ENCODE assay signal across 16 cellular contexts in the genomic region with DNA sequence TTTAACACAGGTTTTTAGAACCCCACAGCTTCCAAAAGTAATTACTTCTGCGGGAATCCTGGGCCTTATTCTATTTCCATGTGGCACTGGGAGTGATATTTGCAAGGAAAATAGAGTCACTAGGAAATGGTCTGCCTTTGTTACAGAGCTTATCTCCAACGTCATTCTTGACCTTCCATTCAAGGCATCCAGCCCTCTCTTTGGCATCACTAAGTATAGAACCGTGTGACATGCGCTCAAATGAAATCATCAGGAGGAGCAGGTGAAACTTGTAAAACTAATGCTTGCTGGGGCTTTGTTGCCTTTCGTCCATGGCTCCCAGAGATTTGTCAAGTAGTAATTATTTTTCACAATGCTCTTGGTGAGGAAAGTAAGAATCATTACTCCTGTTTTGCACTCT.
DNase-seq lines count a peak whose midpoint lies in the region; ATAC-seq and TF ChIP-seq lines count a peak whose summit lies in the region.
"Had no signal": no experiment of that assay in that cellular context is flagged by ENCODE, and none has a peak within 500 bp of the region (broad histone marks: within the 10 kb centered on the region; RNA-seq: fewer than 3 reads in every experiment).

No MANE protein-coding gene starts in this region.

- H2BK5ac ChIP-seq in mesendoderm (ENCODE audit: low read length) = no peak overlapping the region

- H3K36me3 Mint-ChIP-seq in Calu3 (ENCODE audit: insufficient read depth, unreplicated experiment) = no peaks in the 10 kb centered on the region

- intact Hi-C loops in heart right ventricle (cut with DNase I) = loop anchor here in 4 of 10 donors (10.0 kb wide), 2 partner anchors 188 to 198 kb away; no protein-coding TSS in a partner anchor
- intact Hi-C loops in Right ventricle myocardium superior (cut with DNase I) = loop anchor here (10.0 kb wide), 1 partner anchor 198 kb away; no protein-coding TSS in a partner anchor
- intact Hi-C loops in colonic mucosa (cut with DNase I) = no loop called here
- intact Hi-C loops in Calu3 (cut with micrococcal nuclease; ENCODE audit: unreplicated experiment) = no loop called here

- BruUV-seq in Calu3 (replicated peaks; lab: Mats Ljungman, UMichigan) = no TSS peak

- peaks cover 0 to 8% (median 0%) of the 10 kb centered on the region in 9 donors for H3K36me3 ChIP-seq in heart right ventricle
- no peaks in the 10 kb centered on the region for H3K36me3 ChIP-seq in mesendoderm (ENCODE audit: control insufficient read depth, insufficient read depth, low read length)
- H3K36me3 ChIP-seq in colonic mucosa = no peaks in the 10 kb centered on the region

- H3K9ac ChIP-seq in mesendoderm (ENCODE audit: low read length) (no peak overlapping the region), colonic mucosa (ENCODE audit: low read depth in 2 of 2, low read length in 2 of 2) (no peak overlapping the region)
- H3K9ac ChIP-seq: GM23248 had no signal

- peak in 6 of 8 donors; percentile 63 to 83 (median 74) for ATAC-seq in heart right ventricle
- no peak for ATAC-seq in Right ventricle myocardium superior (ENCODE audit: poor library complexity)
- ATAC-seq: HCT116 had no signal

- no peak overlapping the region for H3K27ac Mint-ChIP-seq in Calu3 (ENCODE audit: unreplicated experiment)
- H3K27ac Mint-ChIP-seq: B cell; CD4-positive, alpha-beta T cell had no signal

- peak overlapping the region; percentile 42 for H2BK15ac ChIP-seq in mesendoderm (replicated peaks; ENCODE audit: low read depth)

- H3K27ac ChIP-seq in heart right ventricle = no peak overlapping the region
- H3K27ac ChIP-seq in mesendoderm (ENCODE audit: low read depth, low read length) = no peak overlapping the region
- H3K27ac ChIP-seq in colonic mucosa = no peak overlapping the region
- H3K27ac ChIP-seq: GM23248, HL-60 had no signal

- H3K56ac ChIP-seq in mesendoderm (ENCODE audit: low read length) = no peak overlapping the region

- H3K27me3 ChIP-seq in heart right ventricle = no peaks in the 10 kb centered on the region
- H3K27me3 ChIP-seq in mesendoderm (ENCODE audit: insufficient read depth, low read length, poor library complexity) = no peaks in the 10 kb centered on the region
- H3K27me3 ChIP-seq in colonic mucosa = no peaks in the 10 kb centered on the region

- H3K4me1 Mint-ChIP-seq in Calu3 (ENCODE audit: low read depth, unreplicated experiment) = peaks cover 6% of the 10 kb centered on the region
- H3K4me1 Mint-ChIP-seq: B cell had no signal

- H3K4me3 ChIP-seq in heart right ventricle (no peak overlapping the region), mesendoderm (ENCODE audit: low read length) (no peak overlapping the region), colonic mucosa (no peak overlapping the region)
- H3K4me3 ChIP-seq: GM23248 had no signal

- H3K4me3 Mint-ChIP-seq in Calu3 (ENCODE audit: low read depth, unreplicated experiment) = no peak overlapping the region
- H3K4me3 Mint-ChIP-seq: B cell; CD4-positive, alpha-beta T cell had no signal

- H3K79me2 ChIP-seq in mesendoderm (ENCODE audit: control insufficient read depth, insufficient read depth, low read length) = no peaks in the 10 kb centered on the region

- 55 to 59% methylated on average over 5 of the region's 5 CpGs for WGBS in heart right ventricle, 2 donors
- WGBS in mesendoderm (ENCODE audit: extremely low coverage, insufficient coverage, low lambda C conversion rate) = no CpG with 5 or more reads among the region's 5 CpGs

- no peak overlapping the region for H4K5ac ChIP-seq in mesendoderm (ENCODE audit: low read length)

- no peaks in the 10 kb centered on the region for H3K9me3 Mint-ChIP-seq in Calu3 (ENCODE audit: low read depth, unreplicated experiment)
- H3K9me3 Mint-ChIP-seq: CD4-positive, alpha-beta T cell had no signal

- TF ChIP-seq CTCF in heart right ventricle (IDR thresholded peaks at IDR 0.05) (no peak), colonic mucosa (IDR thresholded peaks at IDR 0.05) (no peak), Calu3 (IDR thresholded peaks at IDR 0.05; ENCODE audit: unreplicated experiment) (no peak)

- H3K79me1 ChIP-seq in mesendoderm (ENCODE audit: low read length) = no peaks in the 10 kb centered on the region

- DNase-seq in heart right ventricle (peak in 1 of 2 donors; percentile 9), Right ventricle myocardium superior (no peak), NCI-H69 (lab: John Stamatoyannopoulos, UW) (peak; percentile 13), dermis blood vessel endothelial cell (peak; percentile 51), mesendoderm (no peak), colonic mucosa (no peak), Calu3 (no peak)
- DNase-seq: C1 segment of cervical spinal cord; CD4-positive, alpha-beta T cell; DMS153; DMS79 treated with DMSO at 0.1 percent for 48 hours; EL; GM23248 had no signal

- no peak overlapping the region for H3K4me2 ChIP-seq in mesendoderm (ENCODE audit: low read length)

- H2AK5ac ChIP-seq in mesendoderm (ENCODE audit: low read length) = no peak overlapping the region

- H4K8ac ChIP-seq in mesendoderm (ENCODE audit: low read depth, low read length) = no peak overlapping the region

- no peak overlapping the region for H3K4ac ChIP-seq in mesendoderm (ENCODE audit: low read depth, low read length)

- no peaks in the 10 kb centered on the region for H3K27me3 Mint-ChIP-seq in Calu3 (ENCODE audit: unreplicated experiment)

- H3K9me3 ChIP-seq in heart right ventricle (no peaks in the 10 kb centered on the region), colonic mucosa (no peaks in the 10 kb centered on the region)

- no peak overlapping the region for H2BK120ac ChIP-seq in mesendoderm (ENCODE audit: low read depth, low read length)

- peaks cover 0 to 14% (median 6%) of the 10 kb centered on the region in 9 donors for H3K4me1 ChIP-seq in heart right ventricle
- peaks cover 4% of the 10 kb centered on the region for H3K4me1 ChIP-seq in mesendoderm (ENCODE audit: control insufficient read depth, low read depth, low read length)
- no peaks in the 10 kb centered on the region for H3K4me1 ChIP-seq in colonic mucosa

- CTCF ChIA-PET in Calu3 (lab: Charles Lee) = no interaction called here

- no peak overlapping the region for H3K18ac ChIP-seq in mesendoderm (ENCODE audit: low read length)

- no peak overlapping the region for H3K23ac ChIP-seq in mesendoderm (ENCODE audit: low read length)

Comparison
In these comparisons a context has a peak if more than half of its experiments do, and no peak if none do; other contexts are left out.
1. DNase-seq: peak in NCI-H69 (single experiment) and dermis blood vessel endothelial cell (single experiment); none in Right ventricle myocardium superior (single experiment), mesendoderm (single experiment), colonic mucosa (single experiment) and Calu3 (single experiment).